In the genomic region with DNA sequence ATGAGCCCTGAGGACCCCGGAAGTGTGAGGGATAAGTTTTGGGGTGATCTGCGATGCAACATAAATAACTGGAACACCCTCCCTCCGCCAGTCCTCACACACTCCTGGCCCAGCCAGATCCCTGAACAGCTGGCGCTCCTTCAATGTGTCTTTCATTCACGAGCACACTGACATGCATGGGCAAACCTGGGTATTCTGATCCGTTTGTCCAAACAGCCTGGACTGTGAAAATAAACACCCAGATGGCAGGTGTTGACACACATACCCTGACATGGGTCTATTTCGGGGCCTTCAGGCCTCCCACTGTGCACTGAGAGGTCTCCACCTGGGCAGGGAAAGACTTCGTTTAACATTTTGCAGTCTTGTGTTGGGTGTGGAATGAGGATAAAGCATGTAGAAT, we compare ENCODE assay signal across 22 cellular contexts.
DNase-seq lines count a peak whose midpoint lies in the region; ATAC-seq lines count a peak whose summit lies in the region.
"Had no signal": no experiment of that assay in that cellular context is flagged by ENCODE, and none has a peak within 500 bp of the region (broad histone marks: within the 10 kb centered on the region; RNA-seq: fewer than 3 reads in every experiment).

No MANE protein-coding gene starts in this region.

- H3K27me3 Mint-ChIP-seq in dendritic cell treated with granulocyte-macrophage colony-stimulating factor and Interleukin-4, amounts not matched to agents 40 ng/mL and 50 ng/mL, for 4 days: no peaks in the 10 kb centered on the region

- no peaks in the 10 kb centered on the region for H3K9me3 Mint-ChIP-seq in dendritic cell treated with granulocyte-macrophage colony-stimulating factor and Interleukin-4, amounts not matched to agents 40 ng/mL and 50 ng/mL, for 4 days
- H3K9me3 Mint-ChIP-seq: activated CD4-positive, alpha-beta memory T cell treated with anti-CD3 and anti-CD28 coated beads for 36 hours; activated naive CD4-positive, alpha-beta T cell treated with anti-CD3 and anti-CD28 coated beads, Interleukin-2, amount 50 U/mL, for 72 hours; activated T-helper 2 cell treated with anti-CD3 and anti-CD28 coated beads, Interferon-gamma antibody, Interleukin-2, Interleukin-4, amounts not matched to agents 10 μg/mL and 5 μg/mL and 100 μg/mL, durations not matched to agents 14 hours and 24 hours and 36 hours; T-cell had no signal

- peak overlapping the region; percentile 56 for H3K27ac Mint-ChIP-seq in dendritic cell treated with granulocyte-macrophage colony-stimulating factor and Interleukin-4, amounts not matched to agents 40 ng/mL and 50 ng/mL, for 4 days
- H3K27ac Mint-ChIP-seq: activated CD4-positive, alpha-beta memory T cell treated with anti-CD3 and anti-CD28 coated beads for 36 hours; activated T-helper 2 cell treated with anti-CD3 and anti-CD28 coated beads, Interferon-gamma antibody, Interleukin-2, Interleukin-4, amounts not matched to agents 10 μg/mL and 5 μg/mL and 100 μg/mL, durations not matched to agents 14 hours and 24 hours and 36 hours; T-cell had no signal

- peak; percentile 15 for DNase-seq in NCI-H2196 (lab: John Stamatoyannopoulos, UW; ENCODE audit: unreplicated experiment)
- no peak for DNase-seq in NCI-H2196 treated with DMSO at 0.1 percent for 48 hours (lab: John Stamatoyannopoulos, UW; ENCODE audit: unreplicated experiment)
- DNase-seq in NCI-H146 (lab: John Stamatoyannopoulos, UW): peak; percentile 69
- peak; percentile 25 for DNase-seq in NCI-H524 treated with DMSO at 0.1 percent for 48 hours (lab: John Stamatoyannopoulos, UW)
- DNase-seq: activated CD4-positive, alpha-beta memory T cell treated with anti-CD3 and anti-CD28 coated beads for 36 hours; CD4-positive, alpha-beta memory T cell; DMS79 treated with DMSO at 0.1 percent for 48 hours; effector CD8-positive, alpha-beta T cell; left ventricle myocardium inferior; NCI-H2029 treated with DMSO at 0.1 percent for 48 hours; PC-9; right lobe of liver; stimulated activated CD4-positive, alpha-beta T cell treated with anti-CD3 and anti-CD28 coated beads, Interleukin-2, amount 100 ng/mL, for 48 hours; T-cell; trophoblast cell had no signal

- ATAC-seq in GM21423 (IDR thresholded peaks at IDR 0.05; ENCODE audit: unreplicated experiment) (no peak), HG03378 (IDR thresholded peaks at IDR 0.05; ENCODE audit: unreplicated experiment) (no peak), HG02970 (IDR thresholded peaks at IDR 0.05; ENCODE audit: low FRiP score, unreplicated experiment) (no peak)
- ATAC-seq: activated CD4-positive, CD25-positive, alpha-beta regulatory T cell treated with anti-CD3 and anti-CD28 coated beads, Interleukin-2, amount 50 U/mL, for 24 hours; activated naive CD4-positive, alpha-beta T cell treated with anti-CD3 and anti-CD28 coated beads, Interleukin-2, amount 50 U/mL, for 72 hours; right lobe of liver; T-cell had no signal

- intact Hi-C loops in dendritic cell treated with granulocyte-macrophage colony-stimulating factor and Interleukin-4, amounts not matched to agents 40 ng/mL and 50 ng/mL, for 4 days (cut with micrococcal nuclease): no loop called here

- H3K36me3 Mint-ChIP-seq in dendritic cell treated with granulocyte-macrophage colony-stimulating factor and Interleukin-4, amounts not matched to agents 40 ng/mL and 50 ng/mL, for 4 days (ENCODE audit: low read depth): no peaks in the 10 kb centered on the region
- H3K36me3 Mint-ChIP-seq: activated CD4-positive, alpha-beta memory T cell treated with anti-CD3 and anti-CD28 coated beads for 36 hours; activated naive CD4-positive, alpha-beta T cell treated with anti-CD3 and anti-CD28 coated beads, Interleukin-2, amount 50 U/mL, for 72 hours; CD4-positive, alpha-beta memory T cell; T-cell had no signal

- peaks cover 41% of the 10 kb centered on the region for H3K4me1 Mint-ChIP-seq in dendritic cell treated with granulocyte-macrophage colony-stimulating factor and Interleukin-4, amounts not matched to agents 40 ng/mL and 50 ng/mL, for 4 days (ENCODE audit: low read depth)

- no peak overlapping the region for H3K4me3 Mint-ChIP-seq in dendritic cell treated with granulocyte-macrophage colony-stimulating factor and Interleukin-4, amounts not matched to agents 40 ng/mL and 50 ng/mL, for 4 days
- H3K4me3 Mint-ChIP-seq: activated CD4-positive, alpha-beta memory T cell treated with anti-CD3 and anti-CD28 coated beads for 36 hours; T-cell had no signal
